Comparison of ENCODE assay signal across 8 cellular contexts in the genomic region with DNA sequence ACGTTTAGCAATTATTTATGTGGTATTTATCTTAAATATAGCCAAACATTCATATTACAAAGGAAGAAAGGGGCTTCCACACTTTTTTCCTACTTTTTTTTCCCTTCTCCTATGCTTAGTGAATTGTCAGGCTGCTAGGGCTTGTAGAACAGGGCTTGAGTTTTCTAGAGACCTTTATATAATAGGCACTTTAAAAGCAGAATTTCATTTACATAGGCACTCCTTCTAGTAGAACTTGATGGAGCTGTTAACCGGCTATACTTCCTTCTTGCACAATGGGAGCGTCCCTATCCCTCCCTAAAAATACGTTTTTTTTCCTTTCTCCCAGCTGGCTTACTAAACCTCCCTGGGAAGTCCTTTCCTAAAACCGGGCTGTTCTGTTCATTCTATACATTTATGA. TPM values are rescaled to one million over a fixed set of nuclear protein-coding genes. Genes with fewer than 3 reads are reported as not detected.
DNase-seq lines count a peak whose midpoint lies in the region; ATAC-seq and TF ChIP-seq lines count a peak whose summit lies in the region.

No MANE protein-coding gene starts in this region.

- WGBS in IMR-90 (ENCODE audit: extremely low coverage in 2 of 2, insufficient read length in 1 of 2), 2 experiments: 0% methylated on average over 1 of the region's 5 CpGs; no CpG with 5 or more reads in 1 of the 2 experiments

- H2AK5ac ChIP-seq in IMR-90 (ENCODE audit: low read depth, low read length): no peak overlapping the region

- no peak overlapping the region for H4K5ac ChIP-seq in IMR-90 (ENCODE audit: low read depth, low read length)

- peak overlapping the region; percentile 94 for H3K27ac ChIP-seq in IMR-90 (ENCODE audit: insufficient read depth, low read length)
- no peak overlapping the region for H3K27ac ChIP-seq in brain microvascular endothelial cell

- no peak overlapping the region for H2AFZ ChIP-seq in IMR-90 (replicated peaks; ENCODE audit: low read length, poor library complexity)

- H3K27me3 ChIP-seq in IMR-90 (ENCODE audit: control insufficient read depth, insufficient read depth, low read length) (no peaks in the 10 kb centered on the region), brain microvascular endothelial cell (replicated peaks) (no peaks in the 10 kb centered on the region), mononuclear cell (ENCODE audit: insufficient read depth, low read length) (no peaks in the 10 kb centered on the region)

- no peak for TF ChIP-seq RAD21 in IMR-90 (IDR thresholded peaks at IDR 0.05; ENCODE audit: low read length)

- intact Hi-C loops in IMR-90 (cut with micrococcal nuclease): loop anchor here (1.0 to 5.0 kb wide), 6 partner anchors 82 to 914 kb away; no protein-coding TSS in a partner anchor

- H3K14ac ChIP-seq in IMR-90 (replicated peaks; ENCODE audit: low read depth, low read length): peak overlapping the region; percentile 71

- no peak overlapping the region for H2BK20ac ChIP-seq in IMR-90 (ENCODE audit: low read depth, low read length)

- peak overlapping the region; percentile 86 for H3K23ac ChIP-seq in IMR-90 (ENCODE audit: low read depth, low read length)

- BruUV-seq in IMR-90 (replicated peaks; lab: Mats Ljungman, UMichigan): no TSS peak

- peak overlapping the region; percentile 96; the same call in 1 of the 2 replicates for H3K56ac ChIP-seq in IMR-90 (ENCODE audit: extremely low read depth, insufficient read depth, low read length)

- peaks cover 8% of the 10 kb centered on the region for H3K9me1 ChIP-seq in IMR-90 (ENCODE audit: insufficient read depth, low read length)

- H3K9me3 ChIP-seq in IMR-90 (ENCODE audit: control insufficient read depth, insufficient read depth, low read length): no peaks in the 10 kb centered on the region
- H3K9me3 ChIP-seq in mononuclear cell (ENCODE audit: low read depth, low read length): no peaks in the 10 kb centered on the region

- H2BK120ac ChIP-seq in IMR-90 (ENCODE audit: low read depth, low read length): no peak overlapping the region

- H2AK9ac ChIP-seq in IMR-90 (replicated peaks; ENCODE audit: low read depth, low read length, poor library complexity): no peak overlapping the region

- POLR2A ChIA-PET in IMR-90 (lab: Charles Lee; ENCODE audit: unreplicated experiment): interaction anchor here (0.6 kb wide), 1 partner anchor 161 kb away, joined by 5 read pairs; no protein-coding TSS in a partner anchor

- in situ Hi-C loops in IMR-90 (cut with MboI; ENCODE audit: low sequenced_read_pairs) (loop anchor here (25.0 kb wide), 1 partner anchor 914 kb away; a partner anchor contains a TSS), brain microvascular endothelial cell (cut with HindIII; ENCODE audit: low pct_ligation_motif_present, low sequenced_read_pairs) (no loop called here)

- peak overlapping the region; percentile 80 for H3K4me2 ChIP-seq in IMR-90 (ENCODE audit: low read depth, low read length)

- H2BK15ac ChIP-seq in IMR-90 (ENCODE audit: low read depth, low read length): no peak overlapping the region

- peak overlapping the region; percentile 90; the same call in 1 of the 2 replicates for H3K4ac ChIP-seq in IMR-90 (ENCODE audit: low read depth, low read length)

- H3K4me3 ChIP-seq in AG09309 (ENCODE audit: control insufficient read depth, low read depth, low read length): peak overlapping the region; percentile 83
- H3K4me3 ChIP-seq in IMR-90 (ENCODE audit: insufficient read depth, low read depth, low read length): peak overlapping the region; percentile 61
- H3K4me3 ChIP-seq in brain microvascular endothelial cell (ENCODE audit: low read depth, low read length): peak overlapping the region; percentile 90
- peak overlapping the region; percentile 89 for H3K4me3 ChIP-seq in mononuclear cell (ENCODE audit: low read length)

- no peak overlapping the region for H3K18ac ChIP-seq in IMR-90 (ENCODE audit: low read depth, low read length)

- DNase-seq in AG09309 (ENCODE audit: low read depth) (no peak), IMR-90 (no peak), brain microvascular endothelial cell (no peak), Ammon's horn (ENCODE audit: low spot score) (no peak), dedifferentiated amniotic fluid mesenchymal stem cell (ENCODE audit: extremely low spot score) (no peak)

- dilution Hi-C loops in IMR-90 (cut with HindIII; ENCODE audit: low sequenced_read_pairs, unreplicated experiment): no loop called here

- TF ChIP-seq POLR2A in IMR-90 (IDR thresholded peaks at IDR 0.05; ENCODE audit: low read depth, low read length): no peak

- peaks cover 4% of the 10 kb centered on the region for H3K4me1 ChIP-seq in IMR-90 (ENCODE audit: control insufficient read depth, insufficient read depth, low read length)
- H3K4me1 ChIP-seq in mononuclear cell (ENCODE audit: insufficient read depth, low read length): peaks cover 45% of the 10 kb centered on the region

- ATAC-seq in IMR-90 (ENCODE audit: low read depth) (no peak), GM18498 (IDR thresholded peaks at IDR 0.05; ENCODE audit: unreplicated experiment) (no peak), GM18519 (IDR thresholded peaks at IDR 0.05; ENCODE audit: low FRiP score, unreplicated experiment) (no peak)

- peak overlapping the region; percentile 94 for H3K9ac ChIP-seq in IMR-90 (ENCODE audit: low read depth, low read length)

- no peak overlapping the region for H4K91ac ChIP-seq in IMR-90 (ENCODE audit: insufficient read depth, low read depth, low read length)

- peaks cover 15 to 43% of the 10 kb centered on the region in 2 experiments for H3K79me1 ChIP-seq in IMR-90 (ENCODE audit: low read depth in 1 of 2, low read length in 2 of 2)

- CTCF ChIA-PET in IMR-90 (lab: Yijun Ruan, JAX): interaction anchor here (0.5 to 2.1 kb wide), 9 partner anchors 11 to 802 kb away, joined by 3 to 13 read pairs (median 5); a partner anchor contains a TSS

- TF ChIP-seq CTCF in AG09309 (IDR thresholded peaks at IDR 0.05; ENCODE audit: control insufficient read depth, insufficient read depth, low read depth, low read length, missing control alignments) (no peak), IMR-90 (conservative IDR thresholded peaks at IDR 0.05; ENCODE audit: low read depth, low read length) (no peak), brain microvascular endothelial cell (IDR thresholded peaks at IDR 0.05; ENCODE audit: low read depth, low read length, missing control alignments) (no peak)

- peak overlapping the region; percentile 19 to 75; a peak in 1 of 4 replicates for H4K8ac ChIP-seq in IMR-90 (ENCODE audit: low read depth in 2 of 2, low read length in 2 of 2)

- H3K36me3 ChIP-seq in IMR-90 (ENCODE audit: control insufficient read depth, insufficient read depth, low read length) (peaks cover 14% of the 10 kb centered on the region), brain microvascular endothelial cell (replicated peaks) (peaks cover 8% of the 10 kb centered on the region)

- peaks cover 4% of the 10 kb centered on the region; the same call in 1 of the 2 replicates for H4K20me1 ChIP-seq in IMR-90 (ENCODE audit: insufficient read depth, low read length)

- peak overlapping the region; percentile 55 for H2BK5ac ChIP-seq in IMR-90 (ENCODE audit: low read depth, low read length, poor library complexity, severe bottlenecking)

TF ChIP-seq in IMR-90, 13 proteins besides CTCF, POLR2A, EP300 and RAD21:
- TF ChIP-seq CEBPB (IDR thresholded peaks at IDR 0.05; ENCODE audit: low read depth, low read length) (peak; percentile 34; the same call in 1 of the 2 replicates), RCOR1 (IDR thresholded peaks at IDR 0.05; ENCODE audit: insufficient replicate concordance, low read length) (no peak)

RNA-seq across cellular contexts. Expression of a gene that starts 1.1 kb away (rescaled TPM):
- 20.1 and 22.5 TPM in 2 replicates for total RNA-seq in IMR-90 (2012; rRNA removed)
- 10.2 and 12.0 TPM in 2 replicates for polyA plus RNA-seq in IMR-90 (2012; rRNA removed)
- polyA plus RNA-seq in IMR-90 (2012; cell fraction: cytosol; rRNA removed): 2.5 and 3.8 TPM in 2 replicates
- 3.0 and 24.1 TPM in 2 replicates for polyA plus RNA-seq in IMR-90 (2012; cell fraction: nucleus; rRNA removed; ENCODE audit: low replicate concordance)
- total RNA-seq in mononuclear cell: 28.1 TPM

RNA-seq across cellular contexts. Expression of a gene that starts 17.3 kb away (rescaled TPM):
- total RNA-seq in IMR-90 (2012; rRNA removed) (2.7 and 5.0 TPM in 2 replicates), mononuclear cell (1.7 TPM)
- 0.51 and 0.66 TPM in 2 replicates for polyA plus RNA-seq in IMR-90 (2012; rRNA removed)
- polyA plus RNA-seq in IMR-90 (2012; cell fraction: cytosol; rRNA removed): 0.12 and 0.13 TPM in 2 replicates
- 0.16 and 1.4 TPM in 2 replicates for polyA plus RNA-seq in IMR-90 (2012; cell fraction: nucleus; rRNA removed; ENCODE audit: low replicate concordance)
